Comparison of ENCODE assay signal across 1 cellular context in genomic region chr6:70967049-70967448, GRCh38.
TF ChIP-seq lines count a peak whose summit lies in the region.

No MANE protein-coding gene starts in this region.

TF ChIP-seq in HepG2, 621 proteins besides CTCF, POLR2A, EP300 and RAD21 (continued from another document):
- TF ChIP-seq PAXIP1 (CRISPR knock-in tag; conservative IDR thresholded peaks at IDR 0.05): peak; percentile 57
- TF ChIP-seq AHDC1 (CRISPR knock-in tag; IDR thresholded peaks at IDR 0.05; ENCODE audit: borderline replicate concordance): peak; percentile 63; the same call in 1 of the 2 replicates
- TF ChIP-seq ELF3 (CRISPR knock-in tag; IDR thresholded peaks at IDR 0.05): peak; percentile 48; the same call in 1 of the 2 replicates
- peak; percentile 60; the same call in 1 of the 2 replicates for TF ChIP-seq ZNF644 (CRISPR knock-in tag; IDR thresholded peaks at IDR 0.05; ENCODE audit: low read depth)
- 0 out of 2 replicates have a peak, but pooled peaks have one; percentile 57 for TF ChIP-seq ZNF746 (CRISPR knock-in tag; IDR thresholded peaks at IDR 0.05)
- 0 out of 2 replicates have a peak, but pooled peaks have one; percentile 29 for TF ChIP-seq SMAD3 (CRISPR knock-in tag; IDR thresholded peaks at IDR 0.05)
- TF ChIP-seq HNF4A (CRISPR knock-in tag; IDR thresholded peaks at IDR 0.05): peak; percentile 90
- peak; percentile 21; the same call in 1 of the 2 replicates for TF ChIP-seq SALL1 (CRISPR knock-in tag; IDR thresholded peaks at IDR 0.05)
- no peak for TF ChIP-seq KDM4B (CRISPR knock-in tag; IDR thresholded peaks at IDR 0.05)
- no peak for TF ChIP-seq ZNF709 (CRISPR knock-in tag; IDR thresholded peaks at IDR 0.05)
- TF ChIP-seq SNAI1 (CRISPR knock-in tag; IDR thresholded peaks at IDR 0.05; ENCODE audit: borderline replicate concordance): no peak
- TF ChIP-seq ZBTB10 (CRISPR knock-in tag; IDR thresholded peaks at IDR 0.05; ENCODE audit: borderline replicate concordance): 0 out of 2 replicates have a peak, but pooled peaks have one; percentile 52
- TF ChIP-seq ZNF281 (CRISPR knock-in tag; IDR thresholded peaks at IDR 0.05; ENCODE audit: borderline replicate concordance): peak; percentile 57; the same call in 1 of the 2 replicates
- peak; percentile 40; the same call in 1 of the 2 replicates for TF ChIP-seq GATAD2A (CRISPR knock-in tag; IDR thresholded peaks at IDR 0.05)
- TF ChIP-seq DMAP1 (CRISPR knock-in tag; IDR thresholded peaks at IDR 0.05): no peak
- TF ChIP-seq ESRRA (CRISPR knock-in tag; IDR thresholded peaks at IDR 0.05; ENCODE audit: low read depth): peak; percentile 74
- no peak for TF ChIP-seq CREB1 (IDR thresholded peaks at IDR 0.05)
- 0 out of 2 replicates have a peak, but pooled peaks have one; percentile 19 for TF ChIP-seq CREB1 (CRISPR knock-in tag; IDR thresholded peaks at IDR 0.05)
- peak; percentile 31; the same call in 1 of the 2 replicates for TF ChIP-seq MED1 (CRISPR knock-in tag; IDR thresholded peaks at IDR 0.05)
- TF ChIP-seq NR2F6 (IDR thresholded peaks at IDR 0.05): 0 out of 2 replicates have a peak, but pooled peaks have one; percentile 25
- 0 out of 2 replicates have a peak, but pooled peaks have one; percentile 26 for TF ChIP-seq NR2F6 (CRISPR knock-in tag; IDR thresholded peaks at IDR 0.05)
- TF ChIP-seq TARDBP (CRISPR knock-in tag; IDR thresholded peaks at IDR 0.05): no peak
- peak; percentile 69 for TF ChIP-seq PATZ1 (CRISPR knock-in tag; IDR thresholded peaks at IDR 0.05)
- no peak for TF ChIP-seq GTF2F1 (IDR thresholded peaks at IDR 0.05; ENCODE audit: low read length)
- TF ChIP-seq RXRA (CRISPR knock-in tag; IDR thresholded peaks at IDR 0.05): peak; percentile 62; the same call in 1 of the 2 replicates
- TF ChIP-seq SIX4 (CRISPR knock-in tag; IDR thresholded peaks at IDR 0.05): no peak
- TF ChIP-seq SOX6 (IDR thresholded peaks at IDR 0.05): no peak
- no peak for TF ChIP-seq SOX6 (CRISPR knock-in tag; IDR thresholded peaks at IDR 0.05)
- peak; percentile 53 for TF ChIP-seq ZMYM4 (CRISPR knock-in tag; IDR thresholded peaks at IDR 0.05)
- no peak for TF ChIP-seq ZNF672 (CRISPR knock-in tag; IDR thresholded peaks at IDR 0.05)
- TF ChIP-seq TRIM24 (CRISPR knock-in tag; IDR thresholded peaks at IDR 0.05): peak; percentile 82
- TF ChIP-seq PITX1 (CRISPR knock-in tag; IDR thresholded peaks at IDR 0.05): no peak
TF ChIP-seq in HepG2: peak in this region for 29.
